ENCODE assay signal across 2 cellular contexts in genomic region chr17:18028684-18029540, GRCh38.
TF ChIP-seq lines count a peak whose summit lies in the region.

No MANE protein-coding gene starts in this region.

TF ChIP-seq in SK-N-SH, 30 proteins besides CTCF, POLR2A, EP300 and RAD21:
- TF ChIP-seq MAX (IDR thresholded peaks at IDR 0.05; ENCODE audit: low read depth) (no peak), FOSL2 (IDR thresholded peaks at IDR 0.05; ENCODE audit: borderline replicate concordance, low read depth) (no peak), TAF1 (IDR thresholded peaks at IDR 0.05; ENCODE audit: borderline replicate concordance, low read depth, low read length) (no peak), ZBTB33 (IDR thresholded peaks at IDR 0.05; ENCODE audit: borderline replicate concordance, low read depth) (no peak), SIN3A (IDR thresholded peaks at IDR 0.05; ENCODE audit: borderline replicate concordance, low read depth, low read length) (no peak), ELF1 (IDR thresholded peaks at IDR 0.05) (no peak), POLR2AphosphoS5 (IDR thresholded peaks at IDR 0.05; ENCODE audit: low read depth, low read length) (no peak), YY1 (IDR thresholded peaks at IDR 0.05; ENCODE audit: low read depth) (no peak), IRF3 (IDR thresholded peaks at IDR 0.05; ENCODE audit: low read depth, low read length) (no peak), MXI1 (IDR thresholded peaks at IDR 0.05; ENCODE audit: low read depth, low read length) (no peak), PBX3 (IDR thresholded peaks at IDR 0.05) (no peak), NFIC (IDR thresholded peaks at IDR 0.05; ENCODE audit: borderline replicate concordance) (no peak), FOXM1 (IDR thresholded peaks at IDR 0.05; ENCODE audit: low read depth) (no peak)

TF ChIP-seq in SK-N-SH treated with all-trans-retinoic acid at 6 μM for 48 hours, 23 proteins besides CTCF, POLR2A, EP300 and RAD21:
- TF ChIP-seq CSRNP3 (CRISPR knock-in tag; IDR thresholded peaks at IDR 0.05) (no peak), ZC3H10 (CRISPR knock-in tag; IDR thresholded peaks at IDR 0.05) (no peak), SNAI2 (CRISPR knock-in tag; IDR thresholded peaks at IDR 0.05) (no peak), TOX (CRISPR knock-in tag; IDR thresholded peaks at IDR 0.05; ENCODE audit: borderline replicate concordance) (no peak)
